ENCODE assay signal across 8 cellular contexts in the genomic region with DNA sequence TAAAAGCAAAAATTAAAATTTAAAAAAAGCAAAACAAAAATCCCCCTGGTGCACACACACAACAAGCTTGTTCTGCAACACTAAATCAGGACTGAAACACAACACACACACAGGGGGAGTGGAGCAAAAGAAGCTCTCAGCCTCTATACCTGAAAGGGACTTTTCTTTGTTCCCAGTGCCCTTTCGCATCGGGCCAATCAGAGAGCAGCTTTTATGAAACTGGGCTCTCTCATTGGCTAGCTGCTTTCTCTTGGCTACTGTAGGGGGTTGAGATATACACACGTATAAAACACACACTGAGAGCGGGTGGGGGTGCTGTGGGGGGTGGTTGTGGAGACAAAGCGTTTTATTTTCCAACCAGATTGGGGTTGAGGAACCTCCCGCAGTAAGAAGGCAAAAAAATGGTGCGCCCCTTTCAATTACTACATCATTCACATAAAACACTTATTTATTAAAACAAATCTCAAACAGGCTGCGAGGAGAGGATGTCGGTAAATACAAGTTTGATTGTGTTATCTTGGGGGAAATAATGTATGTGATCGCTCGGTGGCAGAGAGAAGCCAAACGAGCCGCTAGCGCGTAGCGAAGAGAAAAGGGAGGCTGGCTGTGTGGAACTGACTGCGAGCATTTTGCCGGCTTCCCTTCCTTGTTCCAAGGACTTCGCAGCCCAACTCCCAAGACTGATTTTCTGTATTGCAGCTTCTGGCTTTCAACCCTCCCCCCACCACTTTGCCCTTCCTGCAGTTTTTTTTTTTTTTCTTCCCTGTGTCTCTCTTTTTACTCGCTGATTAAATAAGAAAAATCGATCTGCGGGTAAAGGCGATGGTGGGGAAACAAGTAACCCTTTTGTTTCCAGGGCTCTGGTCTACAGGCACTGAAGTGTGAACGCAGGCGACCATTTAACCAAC. TPM values are rescaled to one million over a fixed set of nuclear protein-coding genes. Genes with fewer than 3 reads are reported as not detected.
A peak's percentile ranks its signal among the peaks of the same experiment; 100 is the strongest.
DNase-seq lines count a peak whose midpoint lies in the region; ATAC-seq, FAIRE-seq and TF ChIP-seq lines count a peak whose summit lies in the region.

No MANE protein-coding gene starts in this region.

- FAIRE-seq in GM12892 (lab: Jason Lieb, UNC) (peak; percentile 81), endothelial cell of umbilical vein (lab: Jason Lieb, UNC) (peak; percentile 69)

- H4K20me1 ChIP-seq in endothelial cell of umbilical vein (replicated peaks; ENCODE audit: control insufficient read depth, extremely low read depth, insufficient read depth, low read length), result no peaks in the 10 kb centered on the region

- dilution Hi-C loops in endothelial cell of umbilical vein (cut with MboI; ENCODE audit: extremely low pct_ligation_motif_present, low sequenced_read_pairs), result no loop called here

- H3K4me1 ChIP-seq in endothelial cell of umbilical vein (ENCODE audit: control insufficient read depth, extremely low read depth, insufficient read depth, low read length), result peaks cover 20% of the 10 kb centered on the region
- H3K4me1 ChIP-seq in lung (ENCODE audit: control insufficient read depth in 2 of 2, insufficient read depth in 2 of 2, low read length in 2 of 2), result peaks cover 0 to 6% of the 10 kb centered on the region in 2 donors
- H3K4me1 ChIP-seq in testis, result peaks cover 21% of the 10 kb centered on the region

- H3K4me3 ChIP-seq in endothelial cell of umbilical vein (replicated peaks in 1 of 3; ENCODE audit: insufficient read depth in 1 of 3, low read depth in 1 of 3, low read length in 3 of 3) (peak overlapping the region; percentile 65 to 89 (median 88)), lung (peak overlapping the region; percentile 54), testis (peak overlapping the region; percentile 49 to 59)

- H3K9me3 ChIP-seq in endothelial cell of umbilical vein (replicated peaks; ENCODE audit: control insufficient read depth, insufficient read depth, low read length), result no peaks in the 10 kb centered on the region
- H3K9me3 ChIP-seq in lung (ENCODE audit: control insufficient read depth in 2 of 2, insufficient read depth in 1 of 2, low read length in 1 of 2), result no peaks in the 10 kb centered on the region
- H3K9me3 ChIP-seq in testis, result no peaks in the 10 kb centered on the region

- CTCF ChIA-PET in endothelial cell of umbilical vein (lab: Charles Lee), result interaction anchor here (0.6 to 3.0 kb wide), 21 partner anchors 15 to 1087 kb away, joined by 3 to 16 read pairs (median 4); no protein-coding TSS in a partner anchor

- TF ChIP-seq CTCF in endothelial cell of umbilical vein (IDR thresholded peaks at IDR 0.05; ENCODE audit: extremely low read depth in 1 of 2, insufficient read depth in 1 of 2, low read depth in 1 of 2, low read length in 2 of 2) (no peak), lung (IDR thresholded peaks at IDR 0.05; ENCODE audit: control extremely low read depth, extremely low read depth) (no peak), testis (IDR thresholded peaks at IDR 0.05) (no peak)

- H3K79me2 ChIP-seq in endothelial cell of umbilical vein (ENCODE audit: control insufficient read depth, insufficient read depth, low read length), result peaks cover 17% of the 10 kb centered on the region

- TSS peak; percentile 65 for BruUV-seq in endothelial cell of umbilical vein (replicated peaks; lab: Mats Ljungman, UMichigan)

- H3K36me3 ChIP-seq in endothelial cell of umbilical vein (ENCODE audit: control insufficient read depth in 2 of 2, extremely low read depth in 1 of 2, insufficient read depth in 2 of 2, low read length in 2 of 2) (no peaks in the 10 kb centered on the region), lung (ENCODE audit: control insufficient read depth in 2 of 2, insufficient read depth in 2 of 2, low read length in 2 of 2) (no peaks in the 10 kb centered on the region), testis (ENCODE audit: low read depth, missing control alignments) (no peaks in the 10 kb centered on the region)

- WGBS in lung, 2 donors, result 6 to 7% methylated on average over 23 to 25 of the region's 25 CpGs
- 4 to 6% methylated on average over 25 of the region's 25 CpGs for WGBS in testis, 2 donors

- H2AFZ ChIP-seq in endothelial cell of umbilical vein (ENCODE audit: low read depth, low read length), result peak overlapping the region; percentile 74

- peak; percentile 4 for TF ChIP-seq POLR2A in GM12892 (IDR thresholded peaks at IDR 0.05; ENCODE audit: low read depth, low read length)
- TF ChIP-seq POLR2A in endothelial cell of umbilical vein (IDR thresholded peaks at IDR 0.05; ENCODE audit: low read depth, low read length), result no peak
- no peak for TF ChIP-seq POLR2A in testis (IDR thresholded peaks at IDR 0.05)

- H3K27ac ChIP-seq in endothelial cell of umbilical vein (ENCODE audit: insufficient read depth, low read depth, low read length) (peak overlapping the region; percentile 98), lung (ENCODE audit: low read depth in 1 of 2, low read length in 1 of 2) (peak overlapping the region; percentile 95 to 97), testis (peak overlapping the region; percentile 77 to 94)

- POLR2A ChIA-PET in endothelial cell of umbilical vein (lab: Charles Lee), result interaction anchor here (0.6 to 2.7 kb wide), 14 partner anchors 11 to 736 kb away, joined by 3 to 22 read pairs (median 4); no protein-coding TSS in a partner anchor

- peak overlapping the region; percentile 100 for H3K9ac ChIP-seq in endothelial cell of umbilical vein (replicated peaks; ENCODE audit: extremely low read depth, insufficient read depth, low read length)

- H3K4me2 ChIP-seq in endothelial cell of umbilical vein (ENCODE audit: insufficient read depth, low read length), result peak overlapping the region; percentile 97

- intact Hi-C loops in endothelial cell of umbilical vein (cut with micrococcal nuclease) (loop anchor here (1.0 to 10.0 kb wide), 14 partner anchors 57 to 934 kb away; no protein-coding TSS in a partner anchor), testis (cut with DNase I; ENCODE audit: low total_unique reads) (no loop called here)

- peak; percentile 87 for ATAC-seq in HG02610 (IDR thresholded peaks at IDR 0.05; ENCODE audit: unreplicated experiment)
- peak; percentile 77 for ATAC-seq in lung (ENCODE audit: insufficient read depth, low FRiP score)

- no peaks in the 10 kb centered on the region for H3K9me1 ChIP-seq in endothelial cell of umbilical vein (replicated peaks; ENCODE audit: control insufficient read depth, extremely low read depth, insufficient read depth, low read length)

- peak; percentile 54 for DNase-seq in 8988T
- DNase-seq in GM12892 (ENCODE audit: insufficient read length), result peak; percentile 48
- peak; percentile 88 for DNase-seq in NCI-H1048 (lab: John Stamatoyannopoulos, UW)
- DNase-seq in SKM-1 (lab: John Stamatoyannopoulos, UW; ENCODE audit: unreplicated experiment), result peak; percentile 21
- peak; percentile 97 for DNase-seq in endothelial cell of umbilical vein (ENCODE audit: low read depth, low spot score)
- DNase-seq in lung (ENCODE audit: low spot score), result peak; percentile 82
- peak; percentile 92 for DNase-seq in testis

- no peaks in the 10 kb centered on the region for H3K27me3 ChIP-seq in endothelial cell of umbilical vein (ENCODE audit: control insufficient read depth in 2 of 2, insufficient read depth in 2 of 2, low read length in 2 of 2)
- no peaks in the 10 kb centered on the region for H3K27me3 ChIP-seq in lung (ENCODE audit: control insufficient read depth, insufficient read depth)
- H3K27me3 ChIP-seq in testis, result no peaks in the 10 kb centered on the region

TF ChIP-seq in endothelial cell of umbilical vein, 7 proteins besides CTCF, POLR2A, EP300 and RAD21:
- no peak for TF ChIP-seq FOS (IDR thresholded peaks at IDR 0.05; ENCODE audit: borderline replicate concordance, insufficient read depth, low read length)
- TF ChIP-seq JUN (IDR thresholded peaks at IDR 0.05; ENCODE audit: borderline replicate concordance, insufficient read depth, insufficient read length, low read depth), result no peak
- TF ChIP-seq POLR2AphosphoS5 (IDR thresholded peaks at IDR 0.05; ENCODE audit: insufficient read depth, low read depth, low read length), result no peak
- TF ChIP-seq EZH2 (IDR thresholded peaks at IDR 0.05; ENCODE audit: borderline replicate concordance, low read depth, low read length, severe bottlenecking), result no peak

RNA-seq across cellular contexts. Expression of a gene that starts 2.5 kb away (rescaled TPM):
- polyA plus RNA-seq in GM12892 (2012; ENCODE audit: missing spikeins), result 12.9 TPM
- total RNA-seq in endothelial cell of umbilical vein (29.8 and 33.6 TPM in 2 replicates), lung (10 to 100 TPM; 22.8 to 83.2 TPM), testis (10 to 100 TPM; 42.1 to 42.4 TPM)
- polyA plus RNA-seq in endothelial cell of umbilical vein (10.6 and 16.2 TPM in 2 replicates), lung (10 to 100 TPM in 1 of 2 donors, 1 to 10 TPM in 1; 9.5 to 18.0 TPM), testis (ENCODE audit: insufficient read depth, low read depth, low replicate concordance) (28.7 TPM)
- 14.6 and 15.8 TPM in 2 replicates for polyA plus RNA-seq in endothelial cell of umbilical vein (2011; cell fraction: cytosol; rRNA removed)
- polyA plus RNA-seq in endothelial cell of umbilical vein (2011; cell fraction: nucleus; rRNA removed), result 39.5 and 45.2 TPM in 2 replicates
- 14.6 and 21.7 TPM in 2 replicates for polyA plus RNA-seq in endothelial cell of umbilical vein (2012)
- polyA minus RNA-seq in endothelial cell of umbilical vein, result 23.4 and 26.0 TPM in 2 replicates
- not detected for polyA minus RNA-seq in endothelial cell of umbilical vein (2011; cell fraction: cytosol; rRNA and poly(A)+ RNA removed)
- 63.4 and 70.7 TPM in 2 replicates for polyA minus RNA-seq in endothelial cell of umbilical vein (2011; cell fraction: nucleus; rRNA and poly(A)+ RNA removed)

Comparison
In these comparisons a context has a peak if more than half of its experiments do, and no peak if none do; other contexts are left out.
1. Peak in every context shown above with its lines: DNase-seq, ATAC-seq, H3K4me3 ChIP-seq and H3K27ac ChIP-seq.
2. DNase-seq: peak in every context shown above with its lines; median percentile 97 in endothelial cell of umbilical vein; 92 in testis; 88 in NCI-H1048; 82 in lung; 54 in 8988T; 48 in GM12892; 21 in SKM-1.